In genomic region chr6:92708945-92709344, GRCh38 we compare ENCODE assay signal across 8 cellular contexts.
"Had no signal": no experiment of that assay in that cellular context is flagged by ENCODE, and none has a peak within 500 bp of the region (broad histone marks: within the 10 kb centered on the region; RNA-seq: fewer than 3 reads in every experiment).

No MANE protein-coding gene starts in this region.

- H3K9ac ChIP-seq: GM23248 had no signal

- H3K4me1 ChIP-seq: HAP-1 had no signal

- H3K27ac ChIP-seq: GM23248, HL-60 had no signal

- H3K4me3 ChIP-seq: GM23248, HAP-1 had no signal

- H3K36me3 ChIP-seq: HAP-1 had no signal

- ATAC-seq: HCT116, HepG2 had no signal

- H3K9me3 ChIP-seq: HAP-1 had no signal

- H2AFZ ChIP-seq: GM23248 had no signal

- DNase-seq: GM23248, GOT3, H7, HFFc6 had no signal
